ENCODE assay signal across 8 cellular contexts in genomic region chr14:60980811-60981625, GRCh38. TPM values are rescaled to one million over a fixed set of nuclear protein-coding genes. Genes with fewer than 3 reads are reported as not detected.
DNase-seq lines count a peak whose midpoint lies in the region; ATAC-seq and TF ChIP-seq lines count a peak whose summit lies in the region.

SLC38A6 (plus strand) TSS chr14:60981245; CDS start chr14:60981278, 33 bp downstream.
TRMT5 (minus strand) TSS chr14:60981079; CDS start chr14:60980973, 106 bp downstream.

- H3K4me1 ChIP-seq in Caco-2 (peaks cover 6% of the 10 kb centered on the region; the same call in 1 of the 2 replicates), endodermal cell (ENCODE audit: control insufficient read depth, insufficient read depth, low read length) (no peaks in the 10 kb centered on the region)

- H3K4me1 Mint-ChIP-seq in Caco-2 (ENCODE audit: low read depth, unreplicated experiment) (no peaks in the 10 kb centered on the region), endodermal cell (peaks cover 10% of the 10 kb centered on the region), memory B cell (peaks cover 14% of the 10 kb centered on the region)

- H3K4me3 ChIP-seq in Caco-2 (ENCODE audit: low read depth, low read length) (peak within 1 kb of the TSS; percentile 81), endodermal cell (ENCODE audit: low read length) (peak within 1 kb of the TSS; percentile 99)

- peaks cover 2% of the 10 kb centered on the region for H3K36me3 ChIP-seq in Caco-2 (ENCODE audit: control insufficient read depth, insufficient read depth, low read length)
- peaks cover 16% of the 10 kb centered on the region for H3K36me3 ChIP-seq in endodermal cell (ENCODE audit: control insufficient read depth, insufficient read depth, low read length)

- TF ChIP-seq CTCF in Caco-2 (IDR thresholded peaks at IDR 0.05; ENCODE audit: insufficient read depth in 1 of 2, low read depth in 1 of 2, low read length in 1 of 2, severe bottlenecking in 1 of 2, unreplicated experiment in 1 of 2) (no peak), endodermal cell (conservative IDR thresholded peaks at IDR 0.05) (no peak)

- CTCF ChIA-PET in Caco-2 (lab: Charles Lee), result interaction anchor here (0.7 kb wide), 1 partner anchor 274 kb away, joined by 3 read pairs; no protein-coding TSS in a partner anchor

- H3K9ac ChIP-seq in endodermal cell (ENCODE audit: extremely low read depth, low read length, poor library complexity, severe bottlenecking), result peak within 1 kb of the TSS; percentile 78

- H3K9me3 Mint-ChIP-seq in Caco-2 (ENCODE audit: unreplicated experiment), result no peaks in the 10 kb centered on the region
- H3K9me3 Mint-ChIP-seq in endodermal cell, result no peaks in the 10 kb centered on the region
- H3K9me3 Mint-ChIP-seq in memory B cell, result no peaks in the 10 kb centered on the region

- WGBS in endodermal cell (ENCODE audit: insufficient coverage in 1 of 2, insufficient read length in 1 of 2), 2 experiments, result 0% methylated on average over 26 to 58 of the region's 58 CpGs

- H3K9me3 ChIP-seq in Caco-2 (no peaks in the 10 kb centered on the region), endodermal cell (ENCODE audit: control insufficient read depth, low read length) (no peaks in the 10 kb centered on the region)

- peak; percentile 77 for ATAC-seq in GM21367 (IDR thresholded peaks at IDR 0.05; ENCODE audit: unreplicated experiment)
- peak; percentile 87 for ATAC-seq in memory B cell (ENCODE audit: low read depth)

- peaks cover 17% of the 10 kb centered on the region for H3K36me3 Mint-ChIP-seq in Caco-2 (ENCODE audit: insufficient read depth, unreplicated experiment)
- H3K36me3 Mint-ChIP-seq in endodermal cell (ENCODE audit: low read depth), result peaks cover 8% of the 10 kb centered on the region
- H3K36me3 Mint-ChIP-seq in memory B cell, result peaks cover 4% of the 10 kb centered on the region

- DNase-seq in Caco-2, result peak; percentile 94 to 95
- DNase-seq in HT-29 (ENCODE audit: low spot score), result peak; percentile 90
- DNase-seq in NK-92 treated with Interleukin-12 subunit alpha and Interleukin-12 subunit beta, amount 100 ng/mL, for 24 hours (lab: John Stamatoyannopoulos, UW), result peak; percentile 87
- peak; percentile 83 for DNase-seq in activated CD8-positive, alpha-beta memory T cell treated with anti-CD3 and anti-CD28 coated beads for 4 hours (ENCODE audit: low read depth in 2 of 2)
- peak; percentile 98 for DNase-seq in endodermal cell
- peak; percentile 89 to 96 for DNase-seq in memory B cell (ENCODE audit: low spot score in 2 of 2)
- peak; percentile 85 for DNase-seq in stimulated activated CD8-positive, alpha-beta memory T cell treated with anti-CD3 and anti-CD28 coated beads, Interleukin-12 subunit alpha, Interleukin-12 subunit beta, amount 100 ng/mL, for 1 hour (ENCODE audit: low read depth)

- BruUV-seq in Caco-2 (replicated peaks; lab: Mats Ljungman, UMichigan), result no TSS peak

- H3K4me3 Mint-ChIP-seq in Caco-2 (ENCODE audit: unreplicated experiment), result no peak within 1 kb of the TSS
- H3K4me3 Mint-ChIP-seq in endodermal cell, result no peak within 1 kb of the TSS
- H3K4me3 Mint-ChIP-seq in memory B cell, result no peak within 1 kb of the TSS

- POLR2A ChIA-PET in Caco-2 (lab: Charles Lee), result interaction anchor here (0.9 to 1.2 kb wide), 2 partner anchors 258 to 316 kb away, joined by 3 to 4 read pairs; no protein-coding TSS in a partner anchor

- H3K27ac Mint-ChIP-seq in Caco-2 (ENCODE audit: unreplicated experiment), result no peak within 1 kb of the TSS
- no peak within 1 kb of the TSS for H3K27ac Mint-ChIP-seq in endodermal cell
- H3K27ac Mint-ChIP-seq in memory B cell, result no peak within 1 kb of the TSS

- intact Hi-C loops in Caco-2 (cut with micrococcal nuclease; ENCODE audit: unreplicated experiment), result loop anchor here (1.0 kb wide), 4 partner anchors 44 to 332 kb away; partner anchors contain the start of genes SIX1 and SIX4

- H3K27ac ChIP-seq in endodermal cell (ENCODE audit: low read depth, low read length), result peak within 1 kb of the TSS; percentile 74

- H3K27me3 Mint-ChIP-seq in Caco-2 (ENCODE audit: insufficient read depth, unreplicated experiment), result no peaks in the 10 kb centered on the region
- no peaks in the 10 kb centered on the region for H3K27me3 Mint-ChIP-seq in endodermal cell (ENCODE audit: insufficient read depth)
- H3K27me3 Mint-ChIP-seq in memory B cell, result no peaks in the 10 kb centered on the region

- H3K27me3 ChIP-seq in Caco-2 (replicated peaks; ENCODE audit: control insufficient read depth, insufficient read depth, low read length) (no peaks in the 10 kb centered on the region), endodermal cell (ENCODE audit: control insufficient read depth, insufficient read depth, low read length, poor library complexity, severe bottlenecking) (no peaks in the 10 kb centered on the region)

RNA-seq across cellular contexts. Expression of gene SLC38A6, which starts in this region (rescaled TPM):
- total RNA-seq in Caco-2 (2022), result 10.2 and 11.5 TPM in 2 replicates
- 2.1 and 4.2 TPM in 2 replicates for total RNA-seq in HT-29 (2014; rRNA removed; shearing (Covaris generic))
- total RNA-seq in endodermal cell, result 10 to 100 TPM in 1 of 2 donors, 1 to 10 TPM in 1; 9.9 to 18.2 TPM
- polyA plus RNA-seq in endodermal cell (2013, experiment 1 of 2), result 12.0 TPM
- 8.8 TPM for polyA plus RNA-seq in endodermal cell (2013, experiment 2 of 2)

RNA-seq across cellular contexts. Expression of gene TRMT5, which starts in this region (rescaled TPM):
- total RNA-seq in Caco-2 (2022) (16.3 and 16.5 TPM in 2 replicates), endodermal cell (10 to 100 TPM; 18.4 to 19.8 TPM)
- 2.8 and 6.6 TPM in 2 replicates for total RNA-seq in HT-29 (2014; rRNA removed; shearing (Covaris generic))
- 14.2 TPM for polyA plus RNA-seq in endodermal cell (2013, experiment 1 of 2)
- 14.4 TPM for polyA plus RNA-seq in endodermal cell (2013, experiment 2 of 2)

Comparison
In these comparisons a context has a peak if more than half of its experiments do, and no peak if none do; other contexts are left out.
1. Peak in every context shown above with its lines: DNase-seq, ATAC-seq, H3K4me3 ChIP-seq and H3K27ac ChIP-seq.